ENCODE assay signal across 14 cellular contexts in genomic region chr6:156865019-156865629, GRCh38.
DNase-seq lines count a peak whose midpoint lies in the region; ATAC-seq and TF ChIP-seq lines count a peak whose summit lies in the region.
"Had no signal": no experiment of that assay in that cellular context is flagged by ENCODE, and none has a peak within 500 bp of the region (broad histone marks: within the 10 kb centered on the region; RNA-seq: fewer than 3 reads in every experiment).

No MANE protein-coding gene starts in this region.

- H3K79me2 ChIP-seq in OCI-LY1 (ENCODE audit: insufficient read depth, low read length) = peaks cover 96% of the 10 kb centered on the region

- peak overlapping the region; percentile 67 for H3K27ac Mint-ChIP-seq in stimulated activated naive CD8-positive, alpha-beta T cell treated with anti-CD3 and anti-CD28 coated beads, Interleukin-15, Interleukin-2, amounts not matched to agents 100 ng/mL and 50 ng/mL, for 24 hours
- H3K27ac Mint-ChIP-seq in stimulated activated naive CD8-positive, alpha-beta T cell treated with anti-CD3 and anti-CD28 coated beads, Interleukin-15, amount 100 ng/mL, for 72 hours = peak overlapping the region in 1 of 2 donors; percentile 44

- no peak for DNase-seq in stimulated activated naive CD8-positive, alpha-beta T cell treated with anti-CD3 and anti-CD28 coated beads, Interleukin-15, amount 100 ng/mL, for 72 hours
- peak; percentile 37 for DNase-seq in fibroblast of pulmonary artery (ENCODE audit: low read depth)
- no peak for DNase-seq in heart right ventricle
- DNase-seq: DMS53; mesendoderm; NCI-H2227 treated with DMSO at 0.1 percent for 48 hours; stimulated activated CD4-positive, alpha-beta T cell treated with anti-CD3 and anti-CD28 coated beads, Interleukin-15, amount 100 ng/mL, for 24 hours had no signal

- no peak overlapping the region; the same call in 1 of the 2 replicates for H3K9ac ChIP-seq in OCI-LY1 (ENCODE audit: low read length)
- H3K9ac ChIP-seq: parathyroid adenoma had no signal

- no peaks in the 10 kb centered on the region for H3K9me2 ChIP-seq in OCI-LY1 (ENCODE audit: low read depth, low read length)

- H3K27me3 Mint-ChIP-seq in stimulated activated naive CD8-positive, alpha-beta T cell treated with anti-CD3 and anti-CD28 coated beads, Interleukin-15, Interleukin-2, amounts not matched to agents 100 ng/mL and 50 ng/mL, for 24 hours = no peaks in the 10 kb centered on the region
- no peaks in the 10 kb centered on the region for H3K27me3 Mint-ChIP-seq in stimulated activated naive CD8-positive, alpha-beta T cell treated with anti-CD3 and anti-CD28 coated beads, Interleukin-15, amount 100 ng/mL, for 72 hours

- no peak overlapping the region for H3K4me3 ChIP-seq in OCI-LY1 (ENCODE audit: low read depth, low read length, poor library complexity, severe bottlenecking)
- no peak overlapping the region for H3K4me3 ChIP-seq in fibroblast of pulmonary artery (replicated peaks; ENCODE audit: low read depth, low read length)
- no peak overlapping the region for H3K4me3 ChIP-seq in heart right ventricle
- H3K4me3 ChIP-seq: thoracic aorta had no signal

- no peaks in the 10 kb centered on the region for H3K9me3 ChIP-seq in OCI-LY1 (ENCODE audit: low read length)
- H3K9me3 ChIP-seq in heart right ventricle = peaks cover 0 to 8% (median 0%) of the 10 kb centered on the region in 11 donors
- H3K9me3 ChIP-seq: thoracic aorta had no signal

- no peak overlapping the region for H2AFZ ChIP-seq in OCI-LY1 (ENCODE audit: low read length)
- H2AFZ ChIP-seq: parathyroid adenoma had no signal

- no peaks in the 10 kb centered on the region for H3K36me3 ChIP-seq in OCI-LY1 (ENCODE audit: insufficient read depth, low read length)
- no peaks in the 10 kb centered on the region for H3K36me3 ChIP-seq in heart right ventricle
- H3K36me3 ChIP-seq: thoracic aorta had no signal

- peak overlapping the region; percentile 65 for H3K4me2 ChIP-seq in OCI-LY1 (ENCODE audit: low read length)

- H3K4me1 ChIP-seq in OCI-LY1 (ENCODE audit: insufficient read depth, low read length, severe bottlenecking) (peaks cover 79% of the 10 kb centered on the region), heart right ventricle (peaks cover 2 to 81% (median 52%) of the 10 kb centered on the region in 9 donors)

- H3K9me3 Mint-ChIP-seq in stimulated activated naive CD8-positive, alpha-beta T cell treated with anti-CD3 and anti-CD28 coated beads, Interleukin-15, Interleukin-2, amounts not matched to agents 100 ng/mL and 50 ng/mL, for 24 hours = no peaks in the 10 kb centered on the region
- H3K9me3 Mint-ChIP-seq in stimulated activated naive CD8-positive, alpha-beta T cell treated with anti-CD3 and anti-CD28 coated beads, Interleukin-15, amount 100 ng/mL, for 72 hours = no peaks in the 10 kb centered on the region

- peaks cover 89% of the 10 kb centered on the region for H3K4me1 Mint-ChIP-seq in stimulated activated naive CD8-positive, alpha-beta T cell treated with anti-CD3 and anti-CD28 coated beads, Interleukin-15, Interleukin-2, amounts not matched to agents 100 ng/mL and 50 ng/mL, for 24 hours (ENCODE audit: low read depth)
- H3K4me1 Mint-ChIP-seq in stimulated activated naive CD8-positive, alpha-beta T cell treated with anti-CD3 and anti-CD28 coated beads, Interleukin-15, amount 100 ng/mL, for 72 hours = peaks cover 79% of the 10 kb centered on the region

- 0 out of 2 replicates have a peak, but pooled peaks cover 4% of the 10 kb centered on the region for H4K20me1 ChIP-seq in OCI-LY1 (ENCODE audit: insufficient read depth, low read length)

- ATAC-seq in stimulated activated naive CD8-positive, alpha-beta T cell treated with anti-CD3 and anti-CD28 coated beads, Interleukin-15, amount 100 ng/mL, for 72 hours = no peak
- ATAC-seq in GM21717 (IDR thresholded peaks at IDR 0.05; ENCODE audit: unreplicated experiment) (no peak), HG02981 (IDR thresholded peaks at IDR 0.05; ENCODE audit: unreplicated experiment) (no peak), heart right ventricle (no peak), HG02973 (IDR thresholded peaks at IDR 0.05; ENCODE audit: unreplicated experiment) (no peak)

- intact Hi-C loops in heart right ventricle (cut with DNase I) = no loop called here

- H3K27me3 ChIP-seq in OCI-LY1 (ENCODE audit: insufficient read depth, low read length) = no peaks in the 10 kb centered on the region
- H3K27me3 ChIP-seq in heart right ventricle = no peaks in the 10 kb centered on the region

- no peaks in the 10 kb centered on the region for H3F3A ChIP-seq in OCI-LY1 (ENCODE audit: insufficient read depth, low read length)

- H3K36me3 Mint-ChIP-seq in stimulated activated naive CD8-positive, alpha-beta T cell treated with anti-CD3 and anti-CD28 coated beads, Interleukin-15, Interleukin-2, amounts not matched to agents 100 ng/mL and 50 ng/mL, for 24 hours (ENCODE audit: low read depth) = peaks cover 16% of the 10 kb centered on the region

- 61 to 62% methylated on average over 1 of the region's 1 CpG for WGBS in heart right ventricle, 2 donors

- TF ChIP-seq CTCF in OCI-LY1 (IDR thresholded peaks at IDR 0.05; ENCODE audit: low read length) (no peak), fibroblast of pulmonary artery (IDR thresholded peaks at IDR 0.05; ENCODE audit: low read length, missing control alignments) (no peak), heart right ventricle (IDR thresholded peaks at IDR 0.05) (no peak)

- no peak overlapping the region for H3K4me3 Mint-ChIP-seq in stimulated activated naive CD8-positive, alpha-beta T cell treated with anti-CD3 and anti-CD28 coated beads, Interleukin-15, Interleukin-2, amounts not matched to agents 100 ng/mL and 50 ng/mL, for 24 hours
- H3K4me3 Mint-ChIP-seq in stimulated activated naive CD8-positive, alpha-beta T cell treated with anti-CD3 and anti-CD28 coated beads, Interleukin-15, amount 100 ng/mL, for 72 hours = no peak overlapping the region

- H3K27ac ChIP-seq in OCI-LY1 (ENCODE audit: low read depth, low read length, poor library complexity, severe bottlenecking) (peak overlapping the region; percentile 69), heart right ventricle (no peak overlapping the region)
- H3K27ac ChIP-seq: parathyroid adenoma, thoracic aorta had no signal
